In genomic region chr6:117473401-117473800, GRCh38 we compare ENCODE assay signal across 7 cellular contexts. TPM values are rescaled to one million over a fixed set of nuclear protein-coding genes. Genes with fewer than 3 reads are reported as not detected.
"Had no signal": no experiment of that assay in that cellular context is flagged by ENCODE, and none has a peak within 500 bp of the region (broad histone marks: within the 10 kb centered on the region; RNA-seq: fewer than 3 reads in every experiment).

No MANE protein-coding gene starts in this region.

- H3K27ac ChIP-seq: HL-60 had no signal

- H3K4me3 ChIP-seq: K562 had no signal

- ATAC-seq: HepG2, K562 had no signal

- DNase-seq: IMR-90, KBM-7 had no signal

RNA-seq across cellular contexts. Expression of gene ROS1, which starts 47.7 kb away (rescaled TPM):
- total RNA-seq: HepG2, HT-29 had no signal
- polyA plus RNA-seq: HepG2, IgD-negative memory B cell, K562 had no signal
